Comparison of ENCODE assay signal across 16 cellular contexts in genomic region chr15:27043770-27044169, GRCh38.
DNase-seq lines count a peak whose midpoint lies in the region; ATAC-seq and TF ChIP-seq lines count a peak whose summit lies in the region.
"Had no signal": no experiment of that assay in that cellular context is flagged by ENCODE, and none has a peak within 500 bp of the region (broad histone marks: within the 10 kb centered on the region; RNA-seq: fewer than 3 reads in every experiment).

No MANE protein-coding gene starts in this region.

- H3K27me3 Mint-ChIP-seq in activated naive CD4-positive, alpha-beta T cell treated with anti-CD3 and anti-CD28 coated beads, Interleukin-2, amount 10 ng/mL, durations not matched to agents 7 days and 5 days = no peaks in the 10 kb centered on the region
- H3K27me3 Mint-ChIP-seq in activated naive CD4-positive, alpha-beta T cell treated with anti-CD3 and anti-CD28 coated beads for 36 hours (ENCODE audit: low read depth) = no peaks in the 10 kb centered on the region
- peaks cover 14% of the 10 kb centered on the region for H3K27me3 Mint-ChIP-seq in GM23338 (ENCODE audit: insufficient read depth, low read depth, poor library complexity)
- H3K27me3 Mint-ChIP-seq: CD4-positive, alpha-beta memory T cell; IgD-negative memory B cell had no signal

- intact Hi-C loops in activated naive CD4-positive, alpha-beta T cell treated with anti-CD3 and anti-CD28 coated beads for 36 hours (cut with micrococcal nuclease) = no loop called here
- intact Hi-C loops in OCI-LY7 (cut with micrococcal nuclease; ENCODE audit: unreplicated experiment) = no loop called here

- no peak for DNase-seq in activated naive CD4-positive, alpha-beta T cell treated with anti-CD3 and anti-CD28 coated beads, Interleukin-2, amount 10 ng/mL, durations not matched to agents 7 days and 5 days
- DNase-seq in activated naive CD4-positive, alpha-beta T cell treated with anti-CD3 and anti-CD28 coated beads for 36 hours = no peak
- DNase-seq in GM23338 (ENCODE audit: low spot score) (no peak), OCI-M1 (lab: John Stamatoyannopoulos, UW) (peak; percentile 52), left lobe of liver (ENCODE audit: low spot score) (no peak), OCI-LY7 (ENCODE audit: low spot score) (no peak), NCI-H1417 (lab: John Stamatoyannopoulos, UW) (no peak)
- DNase-seq: 8988T; CD4-positive, alpha-beta memory T cell; DMS79 treated with DMSO at 0.1 percent for 48 hours had no signal

- H2AFZ ChIP-seq in GM23338 = 0 out of 2 replicates have a peak overlapping the region, but pooled peaks have one; percentile 32
- no peak overlapping the region for H2AFZ ChIP-seq in OCI-LY7 (ENCODE audit: low read length)

- POLR2A ChIA-PET in OCI-LY7 (lab: Charles Lee) = no interaction called here

- H3K9me2 ChIP-seq in GM23338 (ENCODE audit: insufficient read depth) (no peaks in the 10 kb centered on the region), OCI-LY7 (ENCODE audit: insufficient read depth, low read length) (no peaks in the 10 kb centered on the region)

- peak overlapping the region; percentile 52 for H3K27ac Mint-ChIP-seq in activated naive CD4-positive, alpha-beta T cell treated with anti-CD3 and anti-CD28 coated beads, Interleukin-2, amount 10 ng/mL, durations not matched to agents 7 days and 5 days
- H3K27ac Mint-ChIP-seq in activated naive CD4-positive, alpha-beta T cell treated with anti-CD3 and anti-CD28 coated beads for 36 hours = no peak overlapping the region
- no peak overlapping the region for H3K27ac Mint-ChIP-seq in GM23338
- H3K27ac Mint-ChIP-seq: CD14-positive monocyte; CD4-positive, alpha-beta memory T cell; IgD-negative memory B cell had no signal

- no peak overlapping the region for H3K4me3 Mint-ChIP-seq in activated naive CD4-positive, alpha-beta T cell treated with anti-CD3 and anti-CD28 coated beads, Interleukin-2, amount 10 ng/mL, durations not matched to agents 7 days and 5 days
- H3K4me3 Mint-ChIP-seq in activated naive CD4-positive, alpha-beta T cell treated with anti-CD3 and anti-CD28 coated beads for 36 hours = no peak overlapping the region
- no peak overlapping the region for H3K4me3 Mint-ChIP-seq in GM23338
- H3K4me3 Mint-ChIP-seq: CD14-positive monocyte; CD4-positive, alpha-beta memory T cell; IgD-negative memory B cell had no signal

- no peak overlapping the region for H3K4me3 ChIP-seq in GM23338
- no peak overlapping the region for H3K4me3 ChIP-seq in OCI-LY7 (ENCODE audit: low read depth, low read length, poor library complexity, severe bottlenecking)
- H3K4me3 ChIP-seq: BLaER1, GM12878, HAP-1 had no signal

- ATAC-seq in GM23338 = peak; percentile 39; the same call in 2 of the 3 replicates
- peak; percentile 48 for ATAC-seq in left lobe of liver
- ATAC-seq in HG02623 (IDR thresholded peaks at IDR 0.05; ENCODE audit: unreplicated experiment) = no peak
- ATAC-seq: GM12878 had no signal

- H3K27me3 ChIP-seq in GM23338 (ENCODE audit: insufficient read depth) = no peaks in the 10 kb centered on the region
- H3K27me3 ChIP-seq: BLaER1 had no signal

- no TSS peak for BruUV-seq in OCI-LY7 (replicated peaks; lab: Mats Ljungman, UMichigan)

- H4K20me1 ChIP-seq in GM23338 (replicated peaks; ENCODE audit: insufficient read depth) (no peaks in the 10 kb centered on the region), OCI-LY7 (ENCODE audit: insufficient read depth, low read length) (no peaks in the 10 kb centered on the region)
- H4K20me1 ChIP-seq: BLaER1 had no signal

- peaks cover 5% of the 10 kb centered on the region for H3K9me3 Mint-ChIP-seq in activated naive CD4-positive, alpha-beta T cell treated with anti-CD3 and anti-CD28 coated beads, Interleukin-2, amount 10 ng/mL, durations not matched to agents 7 days and 5 days
- H3K9me3 Mint-ChIP-seq in activated naive CD4-positive, alpha-beta T cell treated with anti-CD3 and anti-CD28 coated beads for 36 hours = no peaks in the 10 kb centered on the region
- peaks cover under 1% of the 10 kb centered on the region; the same call in 1 of the 3 replicates for H3K9me3 Mint-ChIP-seq in GM23338

- H3K79me2 ChIP-seq in GM23338 (replicated peaks; ENCODE audit: insufficient read depth) (no peaks in the 10 kb centered on the region), OCI-LY7 (ENCODE audit: insufficient read depth, low read depth, low read length) (no peaks in the 10 kb centered on the region)

- no peak for TF ChIP-seq CTCF in GM23338 (conservative IDR thresholded peaks at IDR 0.05; ENCODE audit: low read depth in 2 of 2)
- TF ChIP-seq CTCF in OCI-LY7 (conservative IDR thresholded peaks at IDR 0.05; ENCODE audit: low read length) = no peak

- no peaks in the 10 kb centered on the region for H3K4me1 ChIP-seq in GM23338 (ENCODE audit: insufficient read depth)
- H3K4me1 ChIP-seq in OCI-LY7 (ENCODE audit: insufficient read depth, low read length, poor library complexity, severe bottlenecking) = no peaks in the 10 kb centered on the region
- H3K4me1 ChIP-seq: BLaER1, HAP-1 had no signal

- no peaks in the 10 kb centered on the region for H3K4me1 Mint-ChIP-seq in activated naive CD4-positive, alpha-beta T cell treated with anti-CD3 and anti-CD28 coated beads, Interleukin-2, amount 10 ng/mL, durations not matched to agents 7 days and 5 days
- no peaks in the 10 kb centered on the region for H3K4me1 Mint-ChIP-seq in activated naive CD4-positive, alpha-beta T cell treated with anti-CD3 and anti-CD28 coated beads for 36 hours (ENCODE audit: low read depth)
- no peaks in the 10 kb centered on the region for H3K4me1 Mint-ChIP-seq in GM23338
- H3K4me1 Mint-ChIP-seq: CD14-positive monocyte; CD4-positive, alpha-beta memory T cell; IgD-negative memory B cell had no signal

- no peaks in the 10 kb centered on the region for H3K9me3 ChIP-seq in OCI-LY7 (ENCODE audit: low read length)
- H3K9me3 ChIP-seq: BLaER1, HAP-1 had no signal

- H3K36me3 ChIP-seq in GM23338 (ENCODE audit: insufficient read depth) = no peaks in the 10 kb centered on the region
- H3K36me3 ChIP-seq in OCI-LY7 (ENCODE audit: insufficient read depth, low read length) = no peaks in the 10 kb centered on the region
- H3K36me3 ChIP-seq: BLaER1, HAP-1 had no signal

- H3K4me2 ChIP-seq in GM23338 = no peak overlapping the region
- no peak overlapping the region for H3K4me2 ChIP-seq in OCI-LY7 (ENCODE audit: low read length)
- H3K4me2 ChIP-seq: BLaER1 had no signal

- H3K27ac ChIP-seq in GM23338 (ENCODE audit: low read depth) = no peak overlapping the region
- no peak overlapping the region for H3K27ac ChIP-seq in OCI-LY7 (ENCODE audit: low read depth, low read length, poor library complexity, severe bottlenecking)
- H3K27ac ChIP-seq: BLaER1 had no signal

- no peaks in the 10 kb centered on the region for H3F3A ChIP-seq in GM23338 (replicated peaks; ENCODE audit: low read depth)

- CTCF ChIA-PET in activated naive CD4-positive, alpha-beta T cell treated with anti-CD3 and anti-CD28 coated beads, Interleukin-2, amount 10 ng/mL, durations not matched to agents 7 days and 5 days (lab: Charles Lee) = no interaction called here
- CTCF ChIA-PET in activated naive CD4-positive, alpha-beta T cell treated with anti-CD3 and anti-CD28 coated beads for 36 hours (lab: Charles Lee) = no interaction called here
- CTCF ChIA-PET in OCI-LY7 (lab: Charles Lee; ENCODE audit: unreplicated experiment) = no interaction called here

- H3K36me3 Mint-ChIP-seq in activated naive CD4-positive, alpha-beta T cell treated with anti-CD3 and anti-CD28 coated beads, Interleukin-2, amount 10 ng/mL, durations not matched to agents 7 days and 5 days = no peaks in the 10 kb centered on the region
- H3K36me3 Mint-ChIP-seq in activated naive CD4-positive, alpha-beta T cell treated with anti-CD3 and anti-CD28 coated beads for 36 hours (ENCODE audit: low read depth) = no peaks in the 10 kb centered on the region
- no peaks in the 10 kb centered on the region for H3K36me3 Mint-ChIP-seq in GM23338 (ENCODE audit: low read depth)
- H3K36me3 Mint-ChIP-seq: CD14-positive monocyte; CD4-positive, alpha-beta memory T cell; IgD-negative memory B cell had no signal

TF ChIP-seq in GM23338, 12 proteins besides CTCF, POLR2A, EP300 and RAD21 (continues in another document):
- TF ChIP-seq REST (IDR thresholded peaks at IDR 0.05; ENCODE audit: unreplicated experiment) = no peak
- no peak for TF ChIP-seq EZH2 (IDR thresholded peaks at IDR 0.05; ENCODE audit: low read depth, unreplicated experiment)
- no peak for TF ChIP-seq STAT1 (IDR thresholded peaks at IDR 0.05; ENCODE audit: unreplicated experiment)
- TF ChIP-seq NANOG (IDR thresholded peaks at IDR 0.05; ENCODE audit: borderline replicate concordance) = no peak
- no peak for TF ChIP-seq EZH2phosphoT487 (IDR thresholded peaks at IDR 0.05; ENCODE audit: unreplicated experiment)
- no peak for TF ChIP-seq ZNF114 (CRISPR knock-in tag; IDR thresholded peaks at IDR 0.05)
- TF ChIP-seq JUNB (IDR thresholded peaks at IDR 0.05; ENCODE audit: unreplicated experiment) = no peak
- TF ChIP-seq POLR2AphosphoS5 (IDR thresholded peaks at IDR 0.05; ENCODE audit: low read depth) = no peak
- no peak for TF ChIP-seq ZNF331 (CRISPR knock-in tag; IDR thresholded peaks at IDR 0.05; ENCODE audit: low read depth)
